In genomic region chr3:79337798-79338197, GRCh38 we compare ENCODE assay signal across 18 cellular contexts.
A peak's percentile ranks its signal among the peaks of the same experiment; 100 is the strongest.
DNase-seq lines count a peak whose midpoint lies in the region; ATAC-seq, FAIRE-seq and TF ChIP-seq lines count a peak whose summit lies in the region.
"Had no signal": no experiment of that assay in that cellular context is flagged by ENCODE, and none has a peak within 500 bp of the region (broad histone marks: within the 10 kb centered on the region; RNA-seq: fewer than 3 reads in every experiment).

No MANE protein-coding gene starts in this region.

- no peak for TF ChIP-seq CTCF in HepG2 (CRISPR knock-in tag; IDR thresholded peaks at IDR 0.05)
- TF ChIP-seq CTCF in right lobe of liver (IDR thresholded peaks at IDR 0.05) = no peak
- no peak for TF ChIP-seq CTCF in K562 (IDR thresholded peaks at IDR 0.05 in 2 of 3, conservative IDR thresholded peaks at IDR 0.05 in 1 of 3; ENCODE audit: insufficient read depth in 2 of 3, low read depth in 1 of 3, low read length in 3 of 3)
- TF ChIP-seq CTCF in kidney (IDR thresholded peaks at IDR 0.05; ENCODE audit: borderline replicate concordance, extremely low read depth, insufficient read depth) = no peak

- in situ Hi-C loops in HepG2 (cut with HindIII; ENCODE audit: extremely low pct_ligation_motif_present, low pct_unique_long_range_greater_than_20kb) (no loop called here), K562 (cut with MboI) (no loop called here)

- DNase-seq in HepG2 (ENCODE audit: low spot score) (no peak), right lobe of liver (no peak), K562 (ENCODE audit: extremely low read depth in 1 of 4, low spot score in 3 of 4) (no peak), kidney (no peak), GM03348 (ENCODE audit: low spot score) (no peak)
- DNase-seq in activated naive CD4-positive, alpha-beta T cell treated with anti-CD3 and anti-CD28 coated beads, Interleukin-2, amount 50 U/mL, for 16 hours = no peak
- DNase-seq: C1 segment of cervical spinal cord; Calu3; CD4-positive, alpha-beta memory T cell; COR-L47; DMS53; DMS79 treated with DMSO at 0.1 percent for 48 hours; H9 had no signal

- FAIRE-seq in HepG2 (lab: Jason Lieb, UNC) = no peak
- no peak for FAIRE-seq in K562 (lab: Jason Lieb, UNC)
- FAIRE-seq in kidney (lab: Jason Lieb, UNC) = peak; percentile 45
- FAIRE-seq: GM12878 had no signal

- no peak overlapping the region for H3K4me3 ChIP-seq in HepG2 (replicated peaks in 1 of 3; ENCODE audit: insufficient read depth in 1 of 3, low read depth in 2 of 3, low read length in 3 of 3)
- no peak overlapping the region for H3K4me3 ChIP-seq in right lobe of liver
- no peak overlapping the region for H3K4me3 ChIP-seq in K562
- no peak overlapping the region for H3K4me3 ChIP-seq in kidney (ENCODE audit: low read length in 2 of 2)
- H3K4me3 ChIP-seq: GM12878, GM23338 had no signal

- no peak for ATAC-seq in HepG2
- no peak for ATAC-seq in right lobe of liver
- no peak for ATAC-seq in K562
- ATAC-seq in GM18517 (IDR thresholded peaks at IDR 0.05; ENCODE audit: unreplicated experiment) = no peak
- ATAC-seq: GM12878, GM23338, HCT116 had no signal

- TF ChIP-seq EP300 in HepG2 (IDR thresholded peaks at IDR 0.05; ENCODE audit: low read depth in 2 of 2, low read length in 2 of 2) = no peak
- no peak for TF ChIP-seq EP300 in HepG2 (CRISPR knock-in tag; IDR thresholded peaks at IDR 0.05; ENCODE audit: borderline replicate concordance)
- TF ChIP-seq EP300 in K562 (IDR thresholded peaks at IDR 0.05; ENCODE audit: low read length) = no peak

- H3K4me1 ChIP-seq in HepG2 (ENCODE audit: insufficient read depth, low read length) (no peaks in the 10 kb centered on the region), right lobe of liver (no peaks in the 10 kb centered on the region), K562 (replicated peaks in 1 of 2; ENCODE audit: control insufficient read depth in 2 of 2, insufficient read depth in 2 of 2, low read length in 2 of 2) (no peaks in the 10 kb centered on the region), kidney (ENCODE audit: control insufficient read depth in 1 of 2, insufficient read depth in 1 of 2, low read depth in 1 of 2, low read length in 2 of 2) (no peaks in the 10 kb centered on the region)

- BruUV-seq in HepG2 (replicated peaks; lab: Mats Ljungman, UMichigan) (no TSS peak), K562 (replicated peaks; lab: Mats Ljungman, UMichigan) (no TSS peak)

- H3K9ac ChIP-seq in HepG2 (ENCODE audit: insufficient read depth, low read depth, low read length) (no peak overlapping the region), K562 (ENCODE audit: insufficient read depth in 1 of 2, low read depth in 2 of 2, low read length in 2 of 2) (no peak overlapping the region), kidney (ENCODE audit: low read length in 2 of 2) (no peak overlapping the region)

- no peaks in the 10 kb centered on the region for H3K27me3 ChIP-seq in HepG2 (ENCODE audit: control insufficient read depth in 1 of 2, insufficient read depth in 2 of 2, low read length in 2 of 2)
- H3K27me3 ChIP-seq in right lobe of liver = no peaks in the 10 kb centered on the region
- H3K27me3 ChIP-seq in K562 (ENCODE audit: control insufficient read depth in 2 of 2, insufficient read depth in 2 of 2, low read length in 2 of 2) = no peaks in the 10 kb centered on the region

- H4K20me1 ChIP-seq in HepG2 (ENCODE audit: insufficient read depth, low read length) = no peaks in the 10 kb centered on the region
- H4K20me1 ChIP-seq in K562 (replicated peaks; ENCODE audit: control insufficient read depth, insufficient read depth, low read length) = no peaks in the 10 kb centered on the region

- CTCF ChIA-PET in HepG2 (lab: Yijun Ruan, JAX; ENCODE audit: low intra/inter-chr PET ratio, low total read pairs) (no interaction called here), K562 (lab: Yijun Ruan, JAX; ENCODE audit: low intra/inter-chr PET ratio) (interaction anchor here (0.6 kb wide), 1 partner anchor 24 kb away, joined by 3 read pairs; no protein-coding TSS in a partner anchor)

- H2AFZ ChIP-seq in HepG2 (ENCODE audit: low read length) (no peak overlapping the region), K562 (ENCODE audit: low read depth, low read length) (no peak overlapping the region)
- H2AFZ ChIP-seq: GM23338 had no signal

- H3K27ac ChIP-seq in HepG2 (ENCODE audit: extremely low read length, insufficient read depth, low read length) = no peak overlapping the region
- no peak overlapping the region for H3K27ac ChIP-seq in right lobe of liver
- H3K27ac ChIP-seq in K562 (ENCODE audit: extremely low read depth, low read depth, low read length) = no peak overlapping the region
- no peak overlapping the region for H3K27ac ChIP-seq in kidney (ENCODE audit: low read depth in 2 of 2, low read length in 2 of 2)
- H3K27ac ChIP-seq: 22Rv1 had no signal

- H3K79me2 ChIP-seq in HepG2 (ENCODE audit: insufficient read depth, low read length) (no peaks in the 10 kb centered on the region), K562 (ENCODE audit: control insufficient read depth, insufficient read depth, low read length) (no peaks in the 10 kb centered on the region)

- intact Hi-C loops in HepG2 (cut with micrococcal nuclease; ENCODE audit: unreplicated experiment) (no loop called here), right lobe of liver (cut with DNase I) (no loop called here), K562 (cut with micrococcal nuclease) (no loop called here), kidney (cut with DNase I) (no loop called here)

- POLR2A ChIA-PET in HepG2 (lab: Yijun Ruan, JAX) (no interaction called here), K562 (lab: Yijun Ruan, JAX) (no interaction called here)

- H3K36me3 ChIP-seq in HepG2 (replicated peaks in 1 of 2; ENCODE audit: control insufficient read depth in 1 of 2, insufficient read depth in 2 of 2, low read length in 2 of 2) (no peaks in the 10 kb centered on the region), right lobe of liver (no peaks in the 10 kb centered on the region), K562 (ENCODE audit: control insufficient read depth, insufficient read depth, low read length) (no peaks in the 10 kb centered on the region), kidney (ENCODE audit: control insufficient read depth in 1 of 2, insufficient read depth in 2 of 2, low read length in 2 of 2) (no peaks in the 10 kb centered on the region)

- no peak overlapping the region for H3K4me2 ChIP-seq in HepG2 (ENCODE audit: low read depth, low read length)
- no peak overlapping the region for H3K4me2 ChIP-seq in K562 (ENCODE audit: insufficient read depth, low read length)
- H3K4me2 ChIP-seq: GM23338 had no signal

- no peaks in the 10 kb centered on the region for H3K9me1 ChIP-seq in K562 (ENCODE audit: control insufficient read depth, insufficient read depth, low read length)

- no peak for TF ChIP-seq POLR2A in HepG2 (IDR thresholded peaks at IDR 0.05; ENCODE audit: insufficient read depth in 1 of 2, low read depth in 2 of 2, low read length in 2 of 2)
- TF ChIP-seq POLR2A in right lobe of liver (IDR thresholded peaks at IDR 0.05) = no peak
- TF ChIP-seq POLR2A in K562 (conservative IDR thresholded peaks at IDR 0.05) = no peak

- TF ChIP-seq RAD21 in HepG2 (CRISPR knock-in tag; IDR thresholded peaks at IDR 0.05) (no peak), K562 (CRISPR knock-in tag; conservative IDR thresholded peaks at IDR 0.05 in 1 of 2, IDR thresholded peaks at IDR 0.05 in 1 of 2) (no peak)

- H3K9me3 ChIP-seq in HepG2 (ENCODE audit: low read length) = no peaks in the 10 kb centered on the region
- no peaks in the 10 kb centered on the region for H3K9me3 ChIP-seq in right lobe of liver
- H3K9me3 ChIP-seq in K562 (replicated peaks; ENCODE audit: control insufficient read depth, insufficient read depth, low read depth, low read length) = no peaks in the 10 kb centered on the region
- no peaks in the 10 kb centered on the region for H3K9me3 ChIP-seq in kidney (ENCODE audit: control insufficient read depth in 1 of 2, low read length in 2 of 2)

TF ChIP-seq in HepG2, 621 proteins besides CTCF, POLR2A, EP300 and RAD21 (continues in another document):
- TF ChIP-seq ETV5 (CRISPR knock-in tag; IDR thresholded peaks at IDR 0.05; ENCODE audit: borderline replicate concordance) = no peak
- TF ChIP-seq AKAP8 (CRISPR knock-in tag; IDR thresholded peaks at IDR 0.05) = no peak
- no peak for TF ChIP-seq ARNTL (CRISPR knock-in tag; IDR thresholded peaks at IDR 0.05)
- TF ChIP-seq MAFF (IDR thresholded peaks at IDR 0.05; ENCODE audit: low read depth, low read length) = peak; percentile 59; the same call in 1 of the 2 replicates
- TF ChIP-seq MED8 (CRISPR knock-in tag; IDR thresholded peaks at IDR 0.05; ENCODE audit: insufficient replicate concordance) = no peak
- no peak for TF ChIP-seq ZNF296 (CRISPR knock-in tag; conservative IDR thresholded peaks at IDR 0.05)
- TF ChIP-seq ZNF484 (CRISPR knock-in tag; IDR thresholded peaks at IDR 0.05; ENCODE audit: borderline replicate concordance, low read depth) = no peak
- TF ChIP-seq ELF4 (CRISPR knock-in tag; IDR thresholded peaks at IDR 0.05; ENCODE audit: borderline replicate concordance) = no peak
- peak; percentile 52 to 79; a peak in 3 of 4 replicates for TF ChIP-seq MAFK (conservative IDR thresholded peaks at IDR 0.05 in 1 of 2, IDR thresholded peaks at IDR 0.05 in 1 of 2; ENCODE audit: low read length in 2 of 2)

TF ChIP-seq in K562, 482 proteins besides CTCF, POLR2A, EP300 and RAD21:
- no peak for TF ChIP-seq KLF1 (tag; IDR thresholded peaks at IDR 0.05)
- TF ChIP-seq NFXL1 (CRISPR knock-in tag; IDR thresholded peaks at IDR 0.05) = no peak
- no peak for TF ChIP-seq TAF7 (tag; IDR thresholded peaks at IDR 0.05)
- no peak for TF ChIP-seq ZNF75A (CRISPR knock-in tag; IDR thresholded peaks at IDR 0.05)
- TF ChIP-seq ZSCAN32 (CRISPR knock-in tag; IDR thresholded peaks at IDR 0.05) = no peak
- TF ChIP-seq MAFG (tag; conservative IDR thresholded peaks at IDR 0.05) = 0 out of 2 replicates have a peak, but pooled peaks have one; percentile 21
- peak; percentile 15; the same call in 1 of the 2 replicates for TF ChIP-seq C11orf30 (IDR thresholded peaks at IDR 0.05; ENCODE audit: low read depth)
- no peak for TF ChIP-seq ZFX (CRISPR knock-in tag; IDR thresholded peaks at IDR 0.05)
- no peak for TF ChIP-seq ZNF699 (CRISPR knock-in tag; IDR thresholded peaks at IDR 0.05; ENCODE audit: insufficient replicate concordance)
- no peak for TF ChIP-seq SIN3A (IDR thresholded peaks at IDR 0.05; ENCODE audit: borderline replicate concordance in 2 of 2, control insufficient read depth in 1 of 2, low read depth in 2 of 2, low read length in 2 of 2)
- TF ChIP-seq HCFC1 (IDR thresholded peaks at IDR 0.05; ENCODE audit: low read depth, low read length) = no peak
- peak; percentile 33; the same call in 1 of the 2 replicates for TF ChIP-seq ZNF316 (IDR thresholded peaks at IDR 0.05)

Comparison
In these comparisons a context has a peak if more than half of its experiments do, and no peak if none do; other contexts are left out.
1. Of the 241 proteins assayed by ChIP-seq in both HepG2 and K562: peak only in HepG2: MAFF and MAFK; only in K562: MAFG; in both: none; in neither: 238.